17 cellular contexts compared by ENCODE assay signal in the genomic region with DNA sequence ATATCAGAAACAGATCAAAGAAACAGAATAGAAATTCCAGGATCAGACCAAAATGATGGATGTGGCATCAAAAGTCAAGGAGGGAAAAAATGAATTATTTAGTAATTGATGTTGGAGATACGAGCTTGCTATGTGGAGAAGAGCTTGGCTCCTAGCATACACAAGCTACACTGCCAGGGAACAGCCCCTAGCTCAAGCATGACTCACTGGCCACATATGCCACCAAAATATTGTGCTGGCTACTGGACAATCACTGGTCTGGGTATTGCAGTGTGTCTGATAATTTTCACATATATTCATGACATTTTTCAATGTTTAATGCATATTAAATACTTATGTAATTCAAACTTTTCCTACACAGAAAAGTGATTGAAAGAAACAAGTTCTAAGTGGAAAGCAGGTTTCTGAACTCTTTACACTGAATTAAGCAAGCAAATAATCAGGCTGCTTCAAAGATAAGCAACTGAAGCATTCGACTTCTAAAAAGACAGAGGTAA.
"Had no signal": no experiment of that assay in that cellular context is flagged by ENCODE, and none has a peak within 500 bp of the region (broad histone marks: within the 10 kb centered on the region; RNA-seq: fewer than 3 reads in every experiment).

No MANE protein-coding gene starts in this region.

- H3K27ac Mint-ChIP-seq: activated naive CD8-positive, alpha-beta T cell; natural killer cell treated with Interleukin-12 subunit alpha and Interleukin-12 subunit beta and Interleukin-15 and Interleukin-18, amount 100 ng/mL, for 72 hours; stimulated activated effector memory CD8-positive, alpha-beta T cell treated with anti-CD3 and anti-CD28 coated beads, Interleukin-12 subunit alpha, Interleukin-12 subunit beta, amount 100 ng/mL, for 72 hours; T-helper 1 cell treated with Interleukin-12 subunit alpha and Interleukin-12 subunit beta and Interleukin-4 antibody, amounts not matched to agents 30 μg/mL and 1 μg/mL, for 36 hours had no signal

- H3K36me3 Mint-ChIP-seq: activated naive CD8-positive, alpha-beta T cell; natural killer cell treated with Interleukin-12 subunit alpha and Interleukin-12 subunit beta and Interleukin-15 and Interleukin-18, amount 100 ng/mL, for 72 hours; stimulated activated effector memory CD8-positive, alpha-beta T cell treated with anti-CD3 and anti-CD28 coated beads, Interleukin-12 subunit alpha, Interleukin-12 subunit beta, amount 100 ng/mL, for 72 hours had no signal

- ATAC-seq: left lobe of liver; natural killer cell treated with Interleukin-12 subunit alpha and Interleukin-12 subunit beta and Interleukin-15 and Interleukin-18, amount 100 ng/mL, for 72 hours; sciatic nerve; stimulated activated effector memory CD8-positive, alpha-beta T cell treated with anti-CD3 and anti-CD28 coated beads, Interleukin-12 subunit alpha, Interleukin-12 subunit beta, amount 100 ng/mL, for 72 hours had no signal

- H3K4me3 Mint-ChIP-seq: activated naive CD8-positive, alpha-beta T cell; natural killer cell treated with Interleukin-12 subunit alpha and Interleukin-12 subunit beta and Interleukin-15 and Interleukin-18, amount 100 ng/mL, for 72 hours; stimulated activated effector memory CD8-positive, alpha-beta T cell treated with anti-CD3 and anti-CD28 coated beads, Interleukin-12 subunit alpha, Interleukin-12 subunit beta, amount 100 ng/mL, for 72 hours; T-helper 1 cell treated with Interleukin-12 subunit alpha and Interleukin-12 subunit beta and Interleukin-4 antibody, amounts not matched to agents 30 μg/mL and 1 μg/mL, for 36 hours had no signal

- DNase-seq: activated CD4-positive, alpha-beta T cell treated with anti-CD3 and anti-CD28 coated beads for 1 hour; activated CD4-positive, alpha-beta T cell treated with anti-CD3 and anti-CD28 coated beads, Interleukin-2, amount 50 U/mL, for 4 hours; activated gamma-delta T cell treated with Interleukin-2 at 50 U/mL for 16 hours; dermis blood vessel endothelial cell; effector memory CD4-positive, alpha-beta T cell; esophagus squamous epithelium; foreskin melanocyte; hypothalamus; stimulated activated CD4-positive, alpha-beta T cell treated with anti-CD3 and anti-CD28 coated beads, Interleukin-4, amount 100 ng/mL, for 24 hours; testis; upper lobe of left lung had no signal
